15 cellular contexts compared by ENCODE assay signal in genomic region chr3:142660904-142661303, GRCh38.
DNase-seq lines count a peak whose midpoint lies in the region; ATAC-seq and TF ChIP-seq lines count a peak whose summit lies in the region.
"Had no signal": no experiment of that assay in that cellular context is flagged by ENCODE, and none has a peak within 500 bp of the region (broad histone marks: within the 10 kb centered on the region; RNA-seq: fewer than 3 reads in every experiment).

No MANE protein-coding gene starts in this region.

- DNase-seq in GM23338 (ENCODE audit: low spot score) (no peak), SK-N-MC (ENCODE audit: low read depth, low spot score) (no peak), osteoblast (ENCODE audit: insufficient read length, low spot score, missing footprints) (peak; percentile 51), body of pancreas (no peak), testis (no peak), head of caudate nucleus (no peak)
- DNase-seq: C1 segment of cervical spinal cord; CD4-positive, CD25-positive, alpha-beta regulatory T cell; CD8-positive, alpha-beta memory T cell; COR-L47; DMS 273 treated with DMSO at 0.1 percent for 48 hours; DMS53; GDM1 had no signal

- H3K9me2 ChIP-seq in GM23338 (ENCODE audit: insufficient read depth) = no peaks in the 10 kb centered on the region

- H3K36me3 Mint-ChIP-seq in GM23338 (ENCODE audit: low read depth) = no peaks in the 10 kb centered on the region
- H3K36me3 Mint-ChIP-seq: CD4-positive, CD25-positive, alpha-beta regulatory T cell; CD8-positive, alpha-beta memory T cell had no signal

- H3K4me1 ChIP-seq in GM23338 (ENCODE audit: insufficient read depth) (peaks cover 39% of the 10 kb centered on the region), osteoblast (ENCODE audit: insufficient read depth, low read length) (no peaks in the 10 kb centered on the region), body of pancreas (peaks cover 29% of the 10 kb centered on the region), testis (no peaks in the 10 kb centered on the region)
- H3K4me1 ChIP-seq: HAP-1 had no signal

- peaks cover 41% of the 10 kb centered on the region for H3K4me1 Mint-ChIP-seq in GM23338
- H3K4me1 Mint-ChIP-seq: B cell; CD4-positive, CD25-positive, alpha-beta regulatory T cell; CD8-positive, alpha-beta memory T cell had no signal

- peak overlapping the region; percentile 21; the same call in 1 of the 2 replicates for H3K27ac Mint-ChIP-seq in GM23338
- H3K27ac Mint-ChIP-seq: B cell; CD4-positive, CD25-positive, alpha-beta regulatory T cell; CD8-positive, alpha-beta memory T cell had no signal

- no peak overlapping the region for H2AFZ ChIP-seq in GM23338
- no peak overlapping the region for H2AFZ ChIP-seq in osteoblast (ENCODE audit: low read length)

- no peaks in the 10 kb centered on the region for H3K36me3 ChIP-seq in GM23338 (ENCODE audit: insufficient read depth)
- no peaks in the 10 kb centered on the region for H3K36me3 ChIP-seq in SK-N-MC (ENCODE audit: insufficient read depth, low read length)
- no peaks in the 10 kb centered on the region for H3K36me3 ChIP-seq in osteoblast (ENCODE audit: insufficient read depth, low read length)
- no peaks in the 10 kb centered on the region for H3K36me3 ChIP-seq in body of pancreas (replicated peaks in 1 of 2; ENCODE audit: insufficient read depth in 1 of 2, low read depth in 2 of 2)
- H3K36me3 ChIP-seq in testis (ENCODE audit: low read depth, missing control alignments) = no peaks in the 10 kb centered on the region
- H3K36me3 ChIP-seq: HAP-1 had no signal

- H3K9me3 Mint-ChIP-seq in GM23338 = no peaks in the 10 kb centered on the region
- H3K9me3 Mint-ChIP-seq: CD8-positive, alpha-beta memory T cell had no signal

- TF ChIP-seq POLR2A in body of pancreas (IDR thresholded peaks at IDR 0.05) = no peak
- no peak for TF ChIP-seq POLR2A in testis (IDR thresholded peaks at IDR 0.05)

- H3K4me2 ChIP-seq in GM23338 = peak overlapping the region; percentile 52
- H3K4me2 ChIP-seq in osteoblast (ENCODE audit: insufficient read depth, low read length) = no peak overlapping the region

- peak overlapping the region; percentile 39 for H3K9ac ChIP-seq in SK-N-MC (ENCODE audit: insufficient read length)

- H3K4me3 Mint-ChIP-seq in GM23338 = no peak overlapping the region
- H3K4me3 Mint-ChIP-seq: B cell; CD4-positive, CD25-positive, alpha-beta regulatory T cell; CD8-positive, alpha-beta memory T cell had no signal

- no peak for ATAC-seq in GM23338
- no peak for ATAC-seq in body of pancreas

- no peak for TF ChIP-seq CTCF in GM23338 (conservative IDR thresholded peaks at IDR 0.05; ENCODE audit: low read depth in 2 of 2)
- TF ChIP-seq CTCF in osteoblast (IDR thresholded peaks at IDR 0.05; ENCODE audit: extremely low read depth, low read depth, low read length) = no peak
- TF ChIP-seq CTCF in body of pancreas (IDR thresholded peaks at IDR 0.05) = no peak
- TF ChIP-seq CTCF in testis (IDR thresholded peaks at IDR 0.05) = no peak

- intact Hi-C loops in body of pancreas (cut with DNase I) = no loop called here
- intact Hi-C loops in testis (cut with DNase I; ENCODE audit: low total_unique reads) = no loop called here
- intact Hi-C loops in head of caudate nucleus (cut with DNase I) = no loop called here

- no peak overlapping the region for H3K4me3 ChIP-seq in GM23338
- H3K4me3 ChIP-seq in SK-N-MC = 0 out of 2 replicates have a peak overlapping the region, but pooled peaks have one; percentile 8
- no peak overlapping the region for H3K4me3 ChIP-seq in osteoblast (ENCODE audit: insufficient read depth, low read length)
- H3K4me3 ChIP-seq in body of pancreas = no peak overlapping the region
- H3K4me3 ChIP-seq in testis = no peak overlapping the region
- H3K4me3 ChIP-seq: HAP-1 had no signal

- H4K20me1 ChIP-seq in GM23338 (replicated peaks; ENCODE audit: insufficient read depth) (no peaks in the 10 kb centered on the region; the same call in 1 of the 2 replicates), osteoblast (ENCODE audit: insufficient read depth, low read length) (no peaks in the 10 kb centered on the region)

- H3K27me3 ChIP-seq in GM23338 (ENCODE audit: insufficient read depth) (no peaks in the 10 kb centered on the region), osteoblast (ENCODE audit: insufficient read depth, low read length) (no peaks in the 10 kb centered on the region), body of pancreas (no peaks in the 10 kb centered on the region), testis (no peaks in the 10 kb centered on the region)

- no peaks in the 10 kb centered on the region for H3F3A ChIP-seq in GM23338 (replicated peaks; ENCODE audit: low read depth)

- peaks cover 4% of the 10 kb centered on the region for H3K27me3 Mint-ChIP-seq in GM23338 (ENCODE audit: insufficient read depth, low read depth, poor library complexity)
- H3K27me3 Mint-ChIP-seq: B cell had no signal

- H3K79me2 ChIP-seq in GM23338 (replicated peaks; ENCODE audit: insufficient read depth) (no peaks in the 10 kb centered on the region), osteoblast (ENCODE audit: insufficient read depth, low read length) (no peaks in the 10 kb centered on the region)

- no peaks in the 10 kb centered on the region for H3K9me3 ChIP-seq in SK-N-MC (ENCODE audit: low read depth, low read length)
- H3K9me3 ChIP-seq in osteoblast (ENCODE audit: low read depth, low read length) = no peaks in the 10 kb centered on the region
- no peaks in the 10 kb centered on the region for H3K9me3 ChIP-seq in body of pancreas
- no peaks in the 10 kb centered on the region for H3K9me3 ChIP-seq in testis
- H3K9me3 ChIP-seq: HAP-1 had no signal

- H3K27ac ChIP-seq in GM23338 (ENCODE audit: low read depth) (no peak overlapping the region), SK-N-MC (peak overlapping the region; percentile 70), osteoblast (ENCODE audit: low read depth, low read length) (no peak overlapping the region), body of pancreas (no peak overlapping the region), testis (no peak overlapping the region)

TF ChIP-seq in GM23338, 12 proteins besides CTCF, POLR2A, EP300 and RAD21 (continues in another document):
- TF ChIP-seq, protein P1, sequence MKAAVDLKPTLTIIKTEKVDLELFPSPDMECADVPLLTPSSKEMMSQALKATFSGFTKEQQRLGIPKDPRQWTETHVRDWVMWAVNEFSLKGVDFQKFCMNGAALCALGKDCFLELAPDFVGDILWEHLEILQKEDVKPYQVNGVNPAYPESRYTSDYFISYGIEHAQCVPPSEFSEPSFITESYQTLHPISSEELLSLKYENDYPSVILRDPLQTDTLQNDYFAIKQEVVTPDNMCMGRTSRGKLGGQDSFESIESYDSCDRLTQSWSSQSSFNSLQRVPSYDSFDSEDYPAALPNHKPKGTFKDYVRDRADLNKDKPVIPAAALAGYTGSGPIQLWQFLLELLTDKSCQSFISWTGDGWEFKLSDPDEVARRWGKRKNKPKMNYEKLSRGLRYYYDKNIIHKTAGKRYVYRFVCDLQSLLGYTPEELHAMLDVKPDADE (IDR thresholded peaks at IDR 0.05) = no peak
- no peak for TF ChIP-seq NANOG (IDR thresholded peaks at IDR 0.05; ENCODE audit: borderline replicate concordance)
- no peak for TF ChIP-seq EZH2 (IDR thresholded peaks at IDR 0.05; ENCODE audit: low read depth, unreplicated experiment)
- TF ChIP-seq ZNF331 (CRISPR knock-in tag; IDR thresholded peaks at IDR 0.05; ENCODE audit: low read depth) = no peak
- TF ChIP-seq JUNB (IDR thresholded peaks at IDR 0.05; ENCODE audit: unreplicated experiment) = no peak
- TF ChIP-seq STAT1 (IDR thresholded peaks at IDR 0.05; ENCODE audit: unreplicated experiment) = no peak
